In genomic region chr7:988426-988911, GRCh38 we compare ENCODE assay signal across 18 cellular contexts. TPM values are rescaled to one million over a fixed set of nuclear protein-coding genes. Genes with fewer than 3 reads are reported as not detected.
A peak's percentile ranks its signal among the peaks of the same experiment; 100 is the strongest.
DNase-seq lines count a peak whose midpoint lies in the region; ATAC-seq and TF ChIP-seq lines count a peak whose summit lies in the region.
"Had no signal": no experiment of that assay in that cellular context is flagged by ENCODE, and none has a peak within 500 bp of the region (broad histone marks: within the 10 kb centered on the region; RNA-seq: fewer than 3 reads in every experiment).

No MANE protein-coding gene starts in this region.

- H3K27me3 ChIP-seq in ovary: no peaks in the 10 kb centered on the region

- WGBS in ovary, 3 donors: 3 to 6% (median 5%) methylated on average over 23 to 24 of the region's 24 CpGs

- no peaks in the 10 kb centered on the region for H3K36me3 ChIP-seq in ovary

- TF ChIP-seq CTCF in GM10248 (IDR thresholded peaks at IDR 0.05; ENCODE audit: control extremely low read depth, extremely low read depth, low read depth, missing control alignments) (no peak), choroid plexus epithelial cell (conservative IDR thresholded peaks at IDR 0.05; ENCODE audit: low read depth, low read length) (no peak), ovary (IDR thresholded peaks at IDR 0.05) (no peak)

- no peak for TF ChIP-seq POLR2A in ovary (IDR thresholded peaks at IDR 0.05)

- intact Hi-C loops in ovary (cut with DNase I): loop anchor here in 2 of 4 donors (10.0 kb wide), 2 partner anchors 166 to 204 kb away; no protein-coding TSS in a partner anchor

- DNase-seq in GM10248 (ENCODE audit: extremely low spot score) (peak; percentile 65), NCI-H226 (peak; percentile 98), choroid plexus epithelial cell (ENCODE audit: low read depth) (peak; percentile 56), ovary (peak in 4 of 5 donors; percentile 46 to 81 (median 71)), NCI-H2196 treated with DMSO at 0.1 percent for 48 hours (lab: John Stamatoyannopoulos, UW; ENCODE audit: unreplicated experiment) (no peak)
- DNase-seq: activated CD8-positive, alpha-beta T cell treated with anti-CD3 and anti-CD28 coated beads, Interleukin-2, amount 10 ng/mL, durations not matched to agents 7 days and 5 days; activated gamma-delta T cell treated with Interleukin-2 at 50 U/mL for 16 hours; CD4-positive, alpha-beta memory T cell; central memory CD4-positive, alpha-beta T cell; GF-D8; naive thymus-derived CD8-positive, alpha-beta T cell; NCI-H1694; Right ventricle myocardium superior; stimulated activated CD4-positive, alpha-beta T cell treated with anti-CD3 and anti-CD28 coated beads, Interleukin-4, amount 100 ng/mL, for 1 hour had no signal

- POLR2A ChIA-PET in GM10248 (lab: Yijun Ruan, JAX): interaction anchor here (0.7 kb wide), 1 partner anchor 59 kb away, joined by 3 read pairs; no protein-coding TSS in a partner anchor

- TF ChIP-seq EP300 in ovary (IDR thresholded peaks at IDR 0.05): no peak

- peaks cover 34% of the 10 kb centered on the region for H3K4me1 ChIP-seq in ovary (ENCODE audit: insufficient read depth)

- CTCF ChIA-PET in GM10248 (lab: Yijun Ruan, JAX): interaction anchor here (0.7 to 2.5 kb wide), 11 partner anchors 10 to 188 kb away, joined by 3 to 20 read pairs (median 3); no protein-coding TSS in a partner anchor

- no peak overlapping the region for H3K27ac ChIP-seq in ovary
- H3K27ac ChIP-seq: KMS-11 had no signal

- ATAC-seq in HG02970 (IDR thresholded peaks at IDR 0.05; ENCODE audit: low FRiP score, unreplicated experiment) (no peak), GM21447 (IDR thresholded peaks at IDR 0.05; ENCODE audit: unreplicated experiment) (no peak)
- ATAC-seq: activated CD8-positive, alpha-beta T cell treated with anti-CD3 and anti-CD28 coated beads, Interleukin-2, amount 10 ng/mL, durations not matched to agents 7 days and 5 days; naive thymus-derived CD8-positive, alpha-beta T cell had no signal

- H3K9me3 ChIP-seq in ovary: no peaks in the 10 kb centered on the region

- H3K4me3 ChIP-seq in choroid plexus epithelial cell (ENCODE audit: low read depth, low read length) (peak overlapping the region; percentile 38), ovary (no peak overlapping the region)

RNA-seq across cellular contexts. Expression of gene CYP2W1, which starts 5.5 kb away (rescaled TPM):
- total RNA-seq in ovary: 1 to 10 TPM in 6 of 7 donors, not detected in 1; 1.3 to 5.2 (median 2.8) TPM
- under 1 TPM in 1 of 2 donors, not detected in 1; 0.64 TPM for polyA plus RNA-seq in ovary
- total RNA-seq: activated CD8-positive, alpha-beta T cell treated with anti-CD3 and anti-CD28 coated beads, Interleukin-2, amount 10 ng/mL, durations not matched to agents 7 days and 5 days; CD4-positive, alpha-beta memory T cell; kidney epithelial cell; naive thymus-derived CD8-positive, alpha-beta T cell; Right ventricle myocardium superior had no signal
- polyA plus RNA-seq: CD4-positive, alpha-beta memory T cell; naive thymus-derived CD8-positive, alpha-beta T cell had no signal

RNA-seq across cellular contexts. Expression of gene COX19, which starts 13.1 kb away (rescaled TPM):
- total RNA-seq in ovary: 10 to 100 TPM in 6 of 7 donors, 1 to 10 TPM in 1; 9.0 to 15.2 (median 10.5) TPM
- 1 to 10 TPM; 6.7 to 6.8 TPM for polyA plus RNA-seq in ovary

RNA-seq across cellular contexts. Expression of gene ADAP1, which starts 34.0 kb away (rescaled TPM):
- 10 to 100 TPM in 1 of 7 donors, 1 to 10 TPM in 5, under 1 TPM in 1; 0.96 to 16.4 (median 3.6) TPM for total RNA-seq in ovary
- 1 to 10 TPM in 1 of 2 donors, under 1 TPM in 1; 0.52 to 3.5 TPM for polyA plus RNA-seq in ovary

RNA-seq across cellular contexts. Expression of gene GPR146, which starts 55.9 kb away (rescaled TPM):
- total RNA-seq in ovary: 10 to 100 TPM in 3 of 7 donors, 1 to 10 TPM in 4; 6.1 to 20.1 (median 8.4) TPM
- polyA plus RNA-seq in ovary: 10 to 100 TPM in 1 of 2 donors, 1 to 10 TPM in 1; 7.9 to 25.0 TPM
